Comparison of ENCODE assay signal across 13 cellular contexts in the genomic region with DNA sequence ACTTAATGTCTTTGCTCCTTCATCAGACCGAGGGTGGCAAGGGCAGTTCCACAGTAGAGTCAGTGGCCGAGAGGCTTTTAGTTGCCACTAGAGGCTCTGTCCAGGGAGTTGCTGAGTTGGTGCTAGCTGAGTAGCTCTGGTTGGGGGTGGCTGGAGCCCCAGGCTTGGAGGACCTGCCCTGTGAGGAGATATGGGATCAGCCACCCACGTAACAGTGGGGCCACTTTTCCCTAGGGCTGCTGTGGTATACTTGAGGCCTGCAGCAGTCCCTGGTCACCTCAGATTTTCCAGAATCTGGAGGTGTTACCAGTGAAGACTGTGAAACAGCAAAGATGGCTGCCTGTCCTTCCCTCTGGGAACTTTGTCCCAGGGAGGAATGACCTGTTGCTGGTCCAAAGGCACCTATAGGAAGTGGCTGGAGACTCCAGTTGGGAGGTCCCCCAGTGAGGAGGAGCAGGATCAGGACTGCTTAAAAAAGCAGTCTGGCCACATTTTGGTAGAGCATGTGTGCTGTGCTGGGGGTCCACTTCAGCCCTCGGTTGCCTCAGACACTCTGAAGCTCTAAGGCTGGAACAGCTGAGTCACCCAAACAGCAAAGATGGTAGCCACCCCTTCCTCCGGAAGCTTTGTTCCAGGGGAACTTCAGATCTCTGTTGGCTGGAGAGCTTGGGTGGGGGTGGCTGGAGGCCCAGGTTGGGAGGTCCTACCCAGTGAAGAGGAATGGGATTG.
DNase-seq lines count a peak whose midpoint lies in the region; ATAC-seq and TF ChIP-seq lines count a peak whose summit lies in the region.
"Had no signal": no experiment of that assay in that cellular context is flagged by ENCODE, and none has a peak within 500 bp of the region (broad histone marks: within the 10 kb centered on the region; RNA-seq: fewer than 3 reads in every experiment).

No MANE protein-coding gene starts in this region.

- TF ChIP-seq CTCF in WTC11 (IDR thresholded peaks at IDR 0.05) = no peak
- no peak for TF ChIP-seq CTCF in left ventricle myocardium inferior (IDR thresholded peaks at IDR 0.05; ENCODE audit: borderline replicate concordance)
- no peak for TF ChIP-seq CTCF in body of pancreas (IDR thresholded peaks at IDR 0.05)

- peaks cover 77% of the 10 kb centered on the region for H3K4me1 ChIP-seq in left ventricle myocardium inferior
- peaks cover 3% of the 10 kb centered on the region for H3K4me1 ChIP-seq in body of pancreas

- no peaks in the 10 kb centered on the region for H3K36me3 ChIP-seq in left ventricle myocardium inferior
- H3K36me3 ChIP-seq in body of pancreas (replicated peaks in 1 of 2; ENCODE audit: insufficient read depth in 1 of 2, low read depth in 2 of 2) = no peaks in the 10 kb centered on the region

- CTCF ChIA-PET in WTC11 (lab: Charles Lee) = no interaction called here

- peak overlapping the region; percentile 73 for H3K27ac Mint-ChIP-seq in activated T-cell treated with anti-CD3 and anti-CD28 coated beads, Interleukin-2, amount 50 U/mL, for 24 hours
- no peak overlapping the region for H3K27ac Mint-ChIP-seq in WTC11
- H3K27ac Mint-ChIP-seq in stimulated activated naive B cell treated with anti-CD40 and anti-IgM and Interleukin-4, amounts not matched to agents 10 μg/mL and 1 μg/mL and 100 μg/mL, for 72 hours = peak overlapping the region; percentile 92
- H3K27ac Mint-ChIP-seq: HFFc6 had no signal

- peak overlapping the region; percentile 48 for H3K27ac ChIP-seq in left ventricle myocardium inferior (replicated peaks)
- H3K27ac ChIP-seq in body of pancreas = no peak overlapping the region

- H3K4me3 Mint-ChIP-seq in activated T-cell treated with anti-CD3 and anti-CD28 coated beads, Interleukin-2, amount 50 U/mL, for 24 hours = no peak overlapping the region
- H3K4me3 Mint-ChIP-seq in WTC11 = no peak overlapping the region
- H3K4me3 Mint-ChIP-seq in stimulated activated naive B cell treated with anti-CD40 and anti-IgM and Interleukin-4, amounts not matched to agents 10 μg/mL and 1 μg/mL and 100 μg/mL, for 72 hours = peak overlapping the region in 1 of 2 donors; percentile 63
- H3K4me3 Mint-ChIP-seq: HFFc6 had no signal

- no peak for DNase-seq in activated T-cell treated with anti-CD3 and anti-CD28 coated beads, Interleukin-2, amount 50 U/mL, for 24 hours
- no peak for DNase-seq in activated T-cell treated with anti-CD3 and anti-CD28 coated beads for 4 hours
- DNase-seq in WTC11 (ENCODE audit: low spot score) = no peak
- no peak for DNase-seq in left ventricle myocardium inferior
- DNase-seq in stimulated activated naive B cell treated with anti-CD40 and anti-IgM and Interleukin-4, amounts not matched to agents 10 μg/mL and 1 μg/mL and 100 μg/mL, for 72 hours = no peak
- DNase-seq in body of pancreas = no peak
- DNase-seq in midbrain (lab: John Stamatoyannopoulos, UW) = no peak
- DNase-seq: aorta, HFFc6, MM.1S, NCI-H2171 treated with DMSO at 0.1 percent for 48 hours had no signal

- no peak overlapping the region for H3K4me3 ChIP-seq in left ventricle myocardium inferior
- H3K4me3 ChIP-seq in body of pancreas = no peak overlapping the region
- H3K4me3 ChIP-seq: smooth muscle cell had no signal

- H3K9me3 ChIP-seq in left ventricle myocardium inferior (replicated peaks) = peaks cover 27% of the 10 kb centered on the region
- no peaks in the 10 kb centered on the region for H3K9me3 ChIP-seq in body of pancreas

- ATAC-seq in WTC11 (peak; percentile 28; the same call in 1 of the 2 replicates), body of pancreas (no peak), GM21737 (IDR thresholded peaks at IDR 0.05; ENCODE audit: unreplicated experiment) (no peak)
- no peak for ATAC-seq in stimulated activated naive B cell treated with anti-CD40 and anti-IgM and Interleukin-4, amounts not matched to agents 10 μg/mL and 1 μg/mL and 100 μg/mL, for 72 hours (replicated peaks)

- peaks cover 30% of the 10 kb centered on the region for H3K36me3 Mint-ChIP-seq in activated T-cell treated with anti-CD3 and anti-CD28 coated beads, Interleukin-2, amount 50 U/mL, for 24 hours (ENCODE audit: low read depth)
- H3K36me3 Mint-ChIP-seq in WTC11 = peaks cover 33% of the 10 kb centered on the region
- H3K36me3 Mint-ChIP-seq in stimulated activated naive B cell treated with anti-CD40 and anti-IgM and Interleukin-4, amounts not matched to agents 10 μg/mL and 1 μg/mL and 100 μg/mL, for 72 hours = peaks cover 26 to 51% of the 10 kb centered on the region in 2 donors

- 80 to 97% methylated on average over 3 to 5 of the region's 5 CpGs for WGBS in body of pancreas, 2 donors

- POLR2A ChIA-PET in WTC11 (lab: Charles Lee) = interaction anchor here (1.2 kb wide), 1 partner anchor 10 kb away, joined by 3 read pairs; no protein-coding TSS in a partner anchor

- no peaks in the 10 kb centered on the region for H3K27me3 ChIP-seq in left ventricle myocardium inferior (ENCODE audit: low read depth)
- no peaks in the 10 kb centered on the region for H3K27me3 ChIP-seq in body of pancreas

- no peak for TF ChIP-seq POLR2A in body of pancreas (IDR thresholded peaks at IDR 0.05)

- H3K4me1 Mint-ChIP-seq in activated T-cell treated with anti-CD3 and anti-CD28 coated beads, Interleukin-2, amount 50 U/mL, for 24 hours (ENCODE audit: low read depth) = peaks cover 77% of the 10 kb centered on the region
- H3K4me1 Mint-ChIP-seq in WTC11 = peaks cover 13% of the 10 kb centered on the region
- H3K4me1 Mint-ChIP-seq in stimulated activated naive B cell treated with anti-CD40 and anti-IgM and Interleukin-4, amounts not matched to agents 10 μg/mL and 1 μg/mL and 100 μg/mL, for 72 hours = peaks cover 61 to 93% of the 10 kb centered on the region in 2 donors

- intact Hi-C loops in left ventricle myocardium inferior (cut with micrococcal nuclease) = no loop called here
- intact Hi-C loops in body of pancreas (cut with DNase I) = no loop called here

- H3K27me3 Mint-ChIP-seq in activated T-cell treated with anti-CD3 and anti-CD28 coated beads, Interleukin-2, amount 50 U/mL, for 24 hours = no peaks in the 10 kb centered on the region
- H3K27me3 Mint-ChIP-seq in WTC11 (ENCODE audit: low read depth) = peaks cover 4% of the 10 kb centered on the region; the same call in 1 of the 2 replicates
- no peaks in the 10 kb centered on the region for H3K27me3 Mint-ChIP-seq in stimulated activated naive B cell treated with anti-CD40 and anti-IgM and Interleukin-4, amounts not matched to agents 10 μg/mL and 1 μg/mL and 100 μg/mL, for 72 hours

- peaks cover 29% of the 10 kb centered on the region for H3K9me3 Mint-ChIP-seq in activated T-cell treated with anti-CD3 and anti-CD28 coated beads, Interleukin-2, amount 50 U/mL, for 24 hours
- peaks cover 40% of the 10 kb centered on the region for H3K9me3 Mint-ChIP-seq in WTC11
- peaks cover 22 to 29% of the 10 kb centered on the region in 2 donors for H3K9me3 Mint-ChIP-seq in stimulated activated naive B cell treated with anti-CD40 and anti-IgM and Interleukin-4, amounts not matched to agents 10 μg/mL and 1 μg/mL and 100 μg/mL, for 72 hours

TF ChIP-seq in WTC11, 78 proteins besides CTCF, POLR2A, EP300 and RAD21:
- TF ChIP-seq NFE2L1 (CRISPR knock-in tag; IDR thresholded peaks at IDR 0.05) = no peak
